In the genomic region with DNA sequence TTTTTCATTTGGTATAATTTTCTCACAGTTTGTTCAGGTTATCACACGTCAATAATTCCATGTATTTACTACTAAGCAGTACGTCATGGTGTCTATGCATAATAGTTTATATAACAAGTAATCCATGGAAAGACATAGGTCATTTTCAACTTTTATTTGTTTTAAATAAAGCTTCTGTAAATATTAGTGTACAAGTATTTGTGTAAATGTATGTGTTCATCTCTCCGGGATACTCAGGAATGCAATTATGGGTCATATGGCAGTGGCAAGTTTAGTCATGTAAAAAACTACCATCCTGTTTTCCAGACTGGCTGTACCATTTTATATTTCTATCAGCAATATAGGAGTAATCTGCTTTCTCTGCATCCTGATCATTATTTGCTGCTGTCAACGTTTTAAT, we compare ENCODE assay signal across 22 cellular contexts.
"Had no signal": no experiment of that assay in that cellular context is flagged by ENCODE, and none has a peak within 500 bp of the region (broad histone marks: within the 10 kb centered on the region; RNA-seq: fewer than 3 reads in every experiment).

No MANE protein-coding gene starts in this region.

- H3K36me3 ChIP-seq: colonic mucosa, ovary, sigmoid colon, stomach, thyroid gland had no signal

- FAIRE-seq: endothelial cell of umbilical vein, frontal cortex, kidney had no signal

- H3K27ac ChIP-seq: colonic mucosa, ovary, psoas muscle, sigmoid colon, stomach, thyroid gland had no signal

- H3K4me3 ChIP-seq: colonic mucosa, lung, ovary, psoas muscle, sigmoid colon, stomach, thyroid gland had no signal

- ATAC-seq: left lobe of liver; naive thymus-derived CD4-positive, alpha-beta T cell; psoas muscle; right cardiac atrium; stimulated activated effector memory CD8-positive, alpha-beta T cell treated with anti-CD3 and anti-CD28 coated beads, Interleukin-12 subunit alpha, Interleukin-12 subunit beta, amount 100 ng/mL, for 72 hours had no signal

- DNase-seq: colonic mucosa; effector memory CD4-positive, alpha-beta T cell; kidney; midbrain; naive thymus-derived CD4-positive, alpha-beta T cell; nephron progenitor cell; occipital lobe; ovary; posterior cingulate gyrus; psoas muscle; right cardiac atrium; sigmoid colon; stimulated activated CD4-positive, alpha-beta T cell treated with anti-CD3 and anti-CD28 coated beads, Interleukin-2, amount 100 ng/mL, for 24 hours; stimulated activated CD4-positive, alpha-beta T cell treated with anti-CD3 and anti-CD28 coated beads, Interleukin-4, amount 100 ng/mL, for 24 hours; stimulated activated naive CD4-positive, alpha-beta T cell treated with Interleukin-2 at 50 U/mL for 16 hours; stomach; thyroid gland had no signal

- H3K27me3 ChIP-seq: colonic mucosa, ovary, sigmoid colon, stomach, thyroid gland had no signal
